ENCODE assay signal across 15 cellular contexts in genomic region chr1:22848374-22848773, GRCh38.
"Had no signal": no experiment of that assay in that cellular context is flagged by ENCODE, and none has a peak within 500 bp of the region (broad histone marks: within the 10 kb centered on the region; RNA-seq: fewer than 3 reads in every experiment).

No MANE protein-coding gene starts in this region.

- H3K27ac Mint-ChIP-seq: activated CD4-positive, alpha-beta memory T cell treated with anti-CD3 and anti-CD28 coated beads, Interleukin-2, amount 10 ng/mL, durations not matched to agents 7 days and 5 days; activated CD4-positive, alpha-beta T cell treated with anti-CD3 and anti-CD28 coated beads for 36 hours; activated CD8-positive, alpha-beta memory T cell treated with anti-CD3 and anti-CD28 coated beads, Interleukin-2, amount 10 ng/mL, durations not matched to agents 7 days and 5 days; activated naive CD8-positive, alpha-beta T cell; natural killer cell; stimulated activated memory B cell treated with anti-CD40 and anti-IgM and Interleukin-4, amounts not matched to agents 10 μg/mL and 1 μg/mL and 100 μg/mL, for 72 hours; T-cell; WTC11 had no signal

- H3K4me3 Mint-ChIP-seq: activated CD4-positive, alpha-beta memory T cell treated with anti-CD3 and anti-CD28 coated beads, Interleukin-2, amount 10 ng/mL, durations not matched to agents 7 days and 5 days; activated CD4-positive, alpha-beta T cell treated with anti-CD3 and anti-CD28 coated beads for 36 hours; activated CD8-positive, alpha-beta memory T cell treated with anti-CD3 and anti-CD28 coated beads, Interleukin-2, amount 10 ng/mL, durations not matched to agents 7 days and 5 days; activated naive CD8-positive, alpha-beta T cell; natural killer cell; stimulated activated memory B cell treated with anti-CD40 and anti-IgM and Interleukin-4, amounts not matched to agents 10 μg/mL and 1 μg/mL and 100 μg/mL, for 72 hours; T-cell; WTC11 had no signal

- H3K36me3 Mint-ChIP-seq: activated CD8-positive, alpha-beta memory T cell treated with anti-CD3 and anti-CD28 coated beads, Interleukin-2, amount 10 ng/mL, durations not matched to agents 7 days and 5 days; activated naive CD8-positive, alpha-beta T cell; natural killer cell; stimulated activated memory B cell treated with anti-CD40 and anti-IgM and Interleukin-4, amounts not matched to agents 10 μg/mL and 1 μg/mL and 100 μg/mL, for 72 hours; T-cell; WTC11 had no signal

- H3K9me3 Mint-ChIP-seq: activated CD4-positive, alpha-beta memory T cell treated with anti-CD3 and anti-CD28 coated beads, Interleukin-2, amount 10 ng/mL, durations not matched to agents 7 days and 5 days; natural killer cell; stimulated activated memory B cell treated with anti-CD40 and anti-IgM and Interleukin-4, amounts not matched to agents 10 μg/mL and 1 μg/mL and 100 μg/mL, for 72 hours; T-cell; WTC11 had no signal

- H3K4me1 Mint-ChIP-seq: activated CD4-positive, alpha-beta memory T cell treated with anti-CD3 and anti-CD28 coated beads, Interleukin-2, amount 10 ng/mL, durations not matched to agents 7 days and 5 days; activated CD8-positive, alpha-beta memory T cell treated with anti-CD3 and anti-CD28 coated beads, Interleukin-2, amount 10 ng/mL, durations not matched to agents 7 days and 5 days had no signal

- DNase-seq: activated CD4-positive, alpha-beta memory T cell treated with anti-CD3 and anti-CD28 coated beads, Interleukin-2, amount 10 ng/mL, durations not matched to agents 7 days and 5 days; activated CD4-positive, alpha-beta T cell treated with anti-CD3 and anti-CD28 coated beads for 36 hours; activated CD8-positive, alpha-beta memory T cell treated with anti-CD3 and anti-CD28 coated beads, Interleukin-2, amount 10 ng/mL, durations not matched to agents 7 days and 5 days; amniotic stem cell; dermis blood vessel endothelial cell; effector memory CD4-positive, alpha-beta T cell; heart right ventricle; mesenchymal stem cell; natural killer cell; sigmoid colon; stimulated activated CD4-positive, alpha-beta T cell treated with anti-CD3 and anti-CD28 coated beads, Interleukin-4, amount 100 ng/mL, for 24 hours; T-cell had no signal

- ATAC-seq: activated CD4-positive, alpha-beta T cell treated with anti-CD3 and anti-CD28 coated beads for 36 hours; activated CD8-positive, alpha-beta memory T cell treated with anti-CD3 and anti-CD28 coated beads, Interleukin-2, amount 10 ng/mL, durations not matched to agents 7 days and 5 days; heart right ventricle; natural killer cell; stimulated activated memory B cell treated with anti-CD40 and anti-IgM and Interleukin-4, amounts not matched to agents 10 μg/mL and 1 μg/mL and 100 μg/mL, for 72 hours; T-cell; WTC11 had no signal
